8 cellular contexts compared by ENCODE assay signal in the genomic region with DNA sequence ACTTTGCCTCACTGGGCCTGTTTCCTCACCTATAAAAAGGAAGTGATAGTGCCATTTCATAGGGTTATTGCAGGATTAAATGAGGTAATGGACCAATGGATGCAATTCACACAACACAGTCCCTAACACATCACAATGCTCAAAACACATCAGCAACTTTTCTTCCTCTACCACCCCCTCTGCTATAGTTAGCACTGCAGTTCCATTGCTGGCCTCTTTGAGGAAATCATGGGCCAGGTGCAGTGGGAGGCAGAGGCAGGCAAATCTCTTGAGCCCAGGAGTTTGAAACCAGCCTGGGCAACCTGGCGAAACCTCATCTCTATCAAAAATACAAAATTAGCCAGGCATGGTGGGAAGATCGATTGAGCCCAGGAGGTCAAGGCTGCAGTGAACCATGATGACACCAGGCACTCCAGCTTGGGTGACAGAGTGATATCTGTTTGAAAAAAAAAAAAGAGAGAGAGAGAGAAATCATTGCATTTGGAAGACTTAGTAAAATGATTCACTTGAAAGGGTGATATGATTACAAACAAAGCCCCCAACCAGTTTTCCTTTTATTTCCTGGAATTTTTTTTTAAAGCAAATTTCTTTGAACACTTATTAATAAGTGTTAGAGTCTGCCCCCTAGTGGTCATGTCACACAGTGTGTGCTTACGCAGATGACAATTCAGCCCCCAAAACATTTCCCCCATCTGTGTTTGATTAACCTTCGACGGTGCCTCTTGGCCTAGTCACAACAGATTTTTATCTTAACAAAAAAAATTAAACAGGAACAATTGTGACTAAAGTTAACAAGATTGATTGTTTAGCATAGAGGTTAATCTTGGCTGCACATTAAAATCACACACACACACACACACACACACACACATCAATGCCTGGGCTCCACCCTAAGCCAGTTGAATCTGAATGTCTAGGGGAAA.
DNase-seq lines count a peak whose midpoint lies in the region; ATAC-seq and TF ChIP-seq lines count a peak whose summit lies in the region.

No MANE protein-coding gene starts in this region.

- no peaks in the 10 kb centered on the region for H3K27me3 ChIP-seq in DOHH2 (ENCODE audit: control insufficient read depth, low read length)

- ATAC-seq in GM21717 (IDR thresholded peaks at IDR 0.05; ENCODE audit: unreplicated experiment) (peak; percentile 56), HG03439 (IDR thresholded peaks at IDR 0.05; ENCODE audit: unreplicated experiment) (no peak)

- H3K79me2 ChIP-seq in DOHH2 (ENCODE audit: control insufficient read depth, low read length) = no peaks in the 10 kb centered on the region

- DNase-seq in NCI-H1417 treated with DMSO at 0.1 percent for 48 hours (lab: John Stamatoyannopoulos, UW) = peak; percentile 9
- peak; percentile 19 to 32 for DNase-seq in activated CD4-positive, alpha-beta T cell treated with anti-CD3 and anti-CD28 coated beads, Interleukin-2, amount 50 U/mL, for 48 hours
- peak; percentile 24 for DNase-seq in foreskin melanocyte
- DNase-seq in putamen (ENCODE audit: low spot score) = peak; percentile 13
- DNase-seq in HuH-7.5 (ENCODE audit: low spot score) = no peak

- H3K27ac ChIP-seq in DOHH2 (ENCODE audit: low read depth, low read length) = no peak overlapping the region

- TF ChIP-seq CTCF in DOHH2 (IDR thresholded peaks at IDR 0.05; ENCODE audit: low read depth, low read length, poor library complexity, severe bottlenecking) = peak; percentile 90

- no peaks in the 10 kb centered on the region for H3K9me2 ChIP-seq in DOHH2 (replicated peaks; ENCODE audit: control insufficient read depth, low read length)

- peak overlapping the region; percentile 31 for H3K4me2 ChIP-seq in DOHH2 (ENCODE audit: low read length)

- no peaks in the 10 kb centered on the region for H3K36me3 ChIP-seq in DOHH2 (ENCODE audit: control insufficient read depth, low read length)

- H4K20me1 ChIP-seq in DOHH2 (ENCODE audit: control insufficient read depth, insufficient read depth, low read depth, low read length) = no peaks in the 10 kb centered on the region

- no peak overlapping the region for H3K4me3 ChIP-seq in DOHH2 (ENCODE audit: low read length)

- H3K4me1 ChIP-seq in DOHH2 (ENCODE audit: control insufficient read depth, low read length) = peaks cover 29% of the 10 kb centered on the region

- H3K9me3 ChIP-seq in DOHH2 (ENCODE audit: control insufficient read depth, insufficient read depth, low read length) = no peaks in the 10 kb centered on the region

- no peaks in the 10 kb centered on the region for H3F3A ChIP-seq in DOHH2 (ENCODE audit: control insufficient read depth, insufficient read depth)
